8 cellular contexts compared by ENCODE assay signal in the genomic region with DNA sequence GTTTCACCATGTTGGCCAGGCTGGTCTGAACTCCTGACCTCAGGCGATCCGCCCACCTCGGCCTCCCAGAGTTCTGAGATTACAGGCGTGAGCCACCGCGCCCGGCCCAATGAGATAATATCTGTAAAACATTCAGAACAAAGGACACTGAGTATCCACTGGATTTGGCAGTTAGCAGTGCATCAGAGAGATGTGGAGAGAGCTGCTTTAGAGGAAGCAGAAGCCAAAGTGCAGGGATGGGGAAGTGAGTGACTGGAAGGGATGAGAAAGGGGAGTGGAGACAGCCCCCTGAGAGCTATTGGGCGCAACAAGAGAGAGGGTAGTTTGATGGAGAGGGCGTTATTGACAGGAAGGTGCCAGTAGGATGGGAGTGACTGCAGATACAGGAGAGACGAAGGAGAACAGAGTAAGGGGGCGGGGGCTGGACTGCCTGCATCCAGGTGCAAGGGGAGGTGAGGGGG.
A peak's percentile ranks its signal among the peaks of the same experiment; 100 is the strongest.
DNase-seq lines count a peak whose midpoint lies in the region; ATAC-seq, FAIRE-seq and TF ChIP-seq lines count a peak whose summit lies in the region.

No MANE protein-coding gene starts in this region.

- H3K9me1 ChIP-seq in keratinocyte (ENCODE audit: control insufficient read depth, extremely low read depth, insufficient read depth, low read length), result no peaks in the 10 kb centered on the region

- H3K4me2 ChIP-seq in keratinocyte (ENCODE audit: control insufficient read depth, extremely low read depth, insufficient read depth, low read depth, low read length), result peak overlapping the region; percentile 45

- no peaks in the 10 kb centered on the region for H3K9me3 ChIP-seq in RWPE2 (ENCODE audit: severe bottlenecking)
- H3K9me3 ChIP-seq in keratinocyte (ENCODE audit: control insufficient read depth, low read depth, low read length), result no peaks in the 10 kb centered on the region
- H3K9me3 ChIP-seq in Peyer's patch, result no peaks in the 10 kb centered on the region

- H3K27ac ChIP-seq in RWPE2 (ENCODE audit: poor library complexity, severe bottlenecking) (no peak overlapping the region), keratinocyte (ENCODE audit: control insufficient read depth, insufficient read depth, low read length) (no peak overlapping the region), Peyer's patch (no peak overlapping the region)

- H3K27me3 ChIP-seq in RWPE2 (ENCODE audit: insufficient read depth, poor library complexity, severe bottlenecking), result no peaks in the 10 kb centered on the region
- H3K27me3 ChIP-seq in keratinocyte (ENCODE audit: control insufficient read depth, extremely low read depth, insufficient read depth, low read length), result peaks cover 23% of the 10 kb centered on the region
- H3K27me3 ChIP-seq in Peyer's patch, result no peaks in the 10 kb centered on the region

- FAIRE-seq in keratinocyte (lab: Jason Lieb, UNC), result no peak

- H3K9ac ChIP-seq in keratinocyte (ENCODE audit: control insufficient read depth, extremely low read depth, insufficient read depth, low read length), result no peak overlapping the region

- H3K4me3 ChIP-seq in RWPE2 (ENCODE audit: severe bottlenecking), result no peak overlapping the region
- no peak overlapping the region for H3K4me3 ChIP-seq in keratinocyte (ENCODE audit: control insufficient read depth in 2 of 3, extremely low read depth in 1 of 3, insufficient read depth in 2 of 3, low read depth in 1 of 3, low read length in 3 of 3)
- no peak overlapping the region for H3K4me3 ChIP-seq in Peyer's patch

- TF ChIP-seq POLR2A in Peyer's patch (IDR thresholded peaks at IDR 0.05), result no peak

- DNase-seq in DMS153 (lab: John Stamatoyannopoulos, UW) (peak; percentile 82), M059J (ENCODE audit: low read depth) (peak; percentile 68), RWPE2 (ENCODE audit: low spot score) (no peak), keratinocyte (ENCODE audit: low read depth, low spot score) (no peak), Peyer's patch (no peak), activated gamma-delta T cell treated with Interleukin-2 at 50 U/mL for 16 hours (no peak)

- H4K20me1 ChIP-seq in keratinocyte (ENCODE audit: control insufficient read depth, extremely low read depth, insufficient read depth, low read length), result no peaks in the 10 kb centered on the region

- dilution Hi-C loops in keratinocyte (cut with MboI; ENCODE audit: extremely low pct_ligation_motif_present, low sequenced_read_pairs), result no loop called here

- H3K36me3 ChIP-seq in RWPE2 (ENCODE audit: low read depth) (no peaks in the 10 kb centered on the region), keratinocyte (ENCODE audit: control insufficient read depth in 2 of 2, extremely low read depth in 1 of 2, insufficient read depth in 2 of 2, low read length in 2 of 2) (no peaks in the 10 kb centered on the region), Peyer's patch (no peaks in the 10 kb centered on the region)

- H3K4me1 ChIP-seq in RWPE2 (ENCODE audit: insufficient read depth, poor library complexity, severe bottlenecking), result peaks cover 4% of the 10 kb centered on the region
- peaks cover 10% of the 10 kb centered on the region for H3K4me1 ChIP-seq in keratinocyte (ENCODE audit: control insufficient read depth, extremely low read depth, insufficient read depth, low read length)
- H3K4me1 ChIP-seq in Peyer's patch, result peaks cover 0 to 5% (median 0%) of the 10 kb centered on the region in 4 donors

- TF ChIP-seq CTCF in RWPE2 (IDR thresholded peaks at IDR 0.05; ENCODE audit: poor library complexity, severe bottlenecking) (no peak), keratinocyte (optimal IDR thresholded peaks at IDR 0.05 in 1 of 3, IDR thresholded peaks at IDR 0.05 in 1 of 3, conservative IDR thresholded peaks at IDR 0.05 in 1 of 3; ENCODE audit: extremely low read depth in 1 of 3, insufficient read depth in 2 of 3, low read length in 3 of 3) (no peak), Peyer's patch (IDR thresholded peaks at IDR 0.05) (no peak)

- H3K79me2 ChIP-seq in keratinocyte (ENCODE audit: control insufficient read depth, insufficient read depth, low read length), result no peaks in the 10 kb centered on the region

- no peak overlapping the region for H2AFZ ChIP-seq in keratinocyte (ENCODE audit: control insufficient read depth, low read length)

- ATAC-seq in RWPE2 (ENCODE audit: low read depth), result peak; percentile 6; the same call in 1 of the 3 replicates
- no peak for ATAC-seq in HG03342 (IDR thresholded peaks at IDR 0.05; ENCODE audit: unreplicated experiment)
- ATAC-seq in HG02642 (IDR thresholded peaks at IDR 0.05; ENCODE audit: poor library complexity, unreplicated experiment), result no peak

Comparison
In these comparisons a context has a peak if more than half of its experiments do, and no peak if none do; other contexts are left out.
1. DNase-seq: peak in DMS153 (single experiment) and M059J (single experiment); none in RWPE2 (single experiment), keratinocyte (single experiment), Peyer's patch (0 of 3) and activated gamma-delta T cell treated with Interleukin-2 at 50 U/mL for 16 hours (single experiment).